ENCODE assay signal across 2 cellular contexts in the genomic region with DNA sequence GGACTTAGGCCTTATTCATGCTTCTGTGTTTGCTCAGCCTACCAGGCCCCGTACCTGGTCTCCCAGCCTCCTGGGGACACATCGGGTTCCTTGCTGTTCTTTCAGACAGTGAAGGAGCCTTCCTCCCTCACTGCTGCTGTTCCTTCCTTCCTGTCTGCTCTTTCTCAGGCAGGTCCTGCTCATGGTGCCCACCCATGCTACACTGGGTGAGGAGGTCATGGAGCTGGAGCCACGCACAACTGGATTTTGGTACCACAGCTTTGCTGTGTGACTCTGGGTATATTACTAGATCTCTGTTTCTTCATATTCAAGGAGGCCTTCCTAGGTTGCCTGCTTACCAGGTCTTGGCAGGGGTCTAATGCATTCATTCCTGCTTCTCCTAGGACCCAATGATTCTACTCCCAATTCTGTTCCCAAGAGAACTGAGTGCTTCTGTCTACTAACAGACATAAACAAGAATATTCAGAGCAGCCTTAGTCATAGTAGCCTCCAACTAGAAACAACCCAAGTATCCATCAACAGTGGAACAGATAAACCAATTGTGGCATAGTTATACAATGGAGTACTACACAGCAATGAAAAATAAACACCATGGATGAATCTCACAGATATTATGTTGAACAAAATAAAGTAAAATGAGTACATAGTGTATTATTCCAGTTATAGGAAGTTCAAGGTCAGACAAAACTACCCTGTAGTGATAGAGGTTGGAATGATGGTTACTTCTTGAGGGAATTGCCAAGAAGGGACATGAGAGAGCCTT.
A peak's percentile ranks its signal among the peaks of the same experiment; 100 is the strongest.
TF ChIP-seq lines count a peak whose summit lies in the region.

No MANE protein-coding gene starts in this region.

TF ChIP-seq in A549, 52 proteins besides CTCF, POLR2A, EP300 and RAD21 (continued from another document):
- TF ChIP-seq, protein P1, sequence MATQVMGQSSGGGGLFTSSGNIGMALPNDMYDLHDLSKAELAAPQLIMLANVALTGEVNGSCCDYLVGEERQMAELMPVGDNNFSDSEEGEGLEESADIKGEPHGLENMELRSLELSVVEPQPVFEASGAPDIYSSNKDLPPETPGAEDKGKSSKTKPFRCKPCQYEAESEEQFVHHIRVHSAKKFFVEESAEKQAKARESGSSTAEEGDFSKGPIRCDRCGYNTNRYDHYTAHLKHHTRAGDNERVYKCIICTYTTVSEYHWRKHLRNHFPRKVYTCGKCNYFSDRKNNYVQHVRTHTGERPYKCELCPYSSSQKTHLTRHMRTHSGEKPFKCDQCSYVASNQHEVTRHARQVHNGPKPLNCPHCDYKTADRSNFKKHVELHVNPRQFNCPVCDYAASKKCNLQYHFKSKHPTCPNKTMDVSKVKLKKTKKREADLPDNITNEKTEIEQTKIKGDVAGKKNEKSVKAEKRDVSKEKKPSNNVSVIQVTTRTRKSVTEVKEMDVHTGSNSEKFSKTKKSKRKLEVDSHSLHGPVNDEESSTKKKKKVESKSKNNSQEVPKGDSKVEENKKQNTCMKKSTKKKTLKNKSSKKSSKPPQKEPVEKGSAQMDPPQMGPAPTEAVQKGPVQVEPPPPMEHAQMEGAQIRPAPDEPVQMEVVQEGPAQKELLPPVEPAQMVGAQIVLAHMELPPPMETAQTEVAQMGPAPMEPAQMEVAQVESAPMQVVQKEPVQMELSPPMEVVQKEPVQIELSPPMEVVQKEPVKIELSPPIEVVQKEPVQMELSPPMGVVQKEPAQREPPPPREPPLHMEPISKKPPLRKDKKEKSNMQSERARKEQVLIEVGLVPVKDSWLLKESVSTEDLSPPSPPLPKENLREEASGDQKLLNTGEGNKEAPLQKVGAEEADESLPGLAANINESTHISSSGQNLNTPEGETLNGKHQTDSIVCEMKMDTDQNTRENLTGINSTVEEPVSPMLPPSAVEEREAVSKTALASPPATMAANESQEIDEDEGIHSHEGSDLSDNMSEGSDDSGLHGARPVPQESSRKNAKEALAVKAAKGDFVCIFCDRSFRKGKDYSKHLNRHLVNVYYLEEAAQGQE (IDR thresholded peaks at IDR 0.05): no peak
- TF ChIP-seq JUN (IDR thresholded peaks at IDR 0.05) (no peak), SREBF2 (IDR thresholded peaks at IDR 0.05) (no peak), MYC (IDR thresholded peaks at IDR 0.05; ENCODE audit: borderline replicate concordance, low read length) (no peak), CHD4 (IDR thresholded peaks at IDR 0.05; ENCODE audit: borderline replicate concordance) (0 out of 2 replicates have a peak, but pooled peaks have one; percentile 22), KDM1A (IDR thresholded peaks at IDR 0.05; ENCODE audit: low read depth) (peak; percentile 80; the same call in 1 of the 2 replicates), PHF8 (IDR thresholded peaks at IDR 0.05; ENCODE audit: borderline replicate concordance, low read depth) (no peak), FOXS1 (CRISPR knock-in tag; IDR thresholded peaks at IDR 0.05) (no peak)

TF ChIP-seq in HepG2, 621 proteins besides CTCF, POLR2A, EP300 and RAD21 (continued from another document):
- 0 out of 2 replicates have a peak, but pooled peaks have one; percentile 32 for TF ChIP-seq ZNF746 (CRISPR knock-in tag; IDR thresholded peaks at IDR 0.05)
- TF ChIP-seq RCOR2 (CRISPR knock-in tag; IDR thresholded peaks at IDR 0.05): peak; percentile 39; the same call in 1 of the 2 replicates
- TF ChIP-seq, protein P2, sequence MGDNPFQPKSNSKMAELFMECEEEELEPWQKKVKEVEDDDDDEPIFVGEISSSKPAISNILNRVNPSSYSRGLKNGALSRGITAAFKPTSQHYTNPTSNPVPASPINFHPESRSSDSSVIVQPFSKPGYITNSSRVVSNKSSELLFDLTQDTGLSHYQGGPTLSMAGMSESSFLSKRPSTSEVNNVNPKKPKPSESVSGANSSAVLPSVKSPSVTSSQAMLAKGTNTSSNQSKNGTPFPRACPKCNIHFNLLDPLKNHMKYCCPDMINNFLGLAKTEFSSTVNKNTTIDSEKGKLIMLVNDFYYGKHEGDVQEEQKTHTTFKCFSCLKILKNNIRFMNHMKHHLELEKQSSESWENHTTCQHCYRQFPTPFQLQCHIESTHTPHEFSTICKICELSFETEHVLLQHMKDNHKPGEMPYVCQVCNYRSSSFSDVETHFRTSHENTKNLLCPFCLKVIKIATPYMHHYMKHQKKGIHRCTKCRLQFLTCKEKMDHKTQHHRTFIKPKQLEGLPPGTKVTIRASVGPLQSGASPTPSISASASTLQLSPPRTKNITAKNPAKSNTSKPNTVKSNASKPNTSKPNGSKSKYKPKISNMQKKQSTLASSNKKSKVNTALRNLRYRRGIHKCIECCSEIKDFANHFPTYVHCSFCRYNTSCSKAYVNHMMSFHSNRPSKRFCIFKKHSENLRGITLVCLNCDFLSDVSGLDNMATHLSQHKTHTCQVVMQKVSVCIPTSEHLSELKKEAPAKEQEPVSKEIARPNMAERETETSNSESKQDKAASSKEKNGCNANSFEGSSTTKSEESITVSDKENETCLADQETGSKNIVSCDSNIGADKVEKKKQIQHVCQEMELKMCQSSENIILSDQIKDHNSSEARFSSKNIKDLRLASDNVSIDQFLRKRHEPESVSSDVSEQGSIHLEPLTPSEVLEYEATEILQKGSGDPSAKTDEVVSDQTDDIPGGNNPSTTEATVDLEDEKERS (CRISPR knock-in tag; IDR thresholded peaks at IDR 0.05): 0 out of 2 replicates have a peak, but pooled peaks have one; percentile 47
- TF ChIP-seq, protein P3, sequence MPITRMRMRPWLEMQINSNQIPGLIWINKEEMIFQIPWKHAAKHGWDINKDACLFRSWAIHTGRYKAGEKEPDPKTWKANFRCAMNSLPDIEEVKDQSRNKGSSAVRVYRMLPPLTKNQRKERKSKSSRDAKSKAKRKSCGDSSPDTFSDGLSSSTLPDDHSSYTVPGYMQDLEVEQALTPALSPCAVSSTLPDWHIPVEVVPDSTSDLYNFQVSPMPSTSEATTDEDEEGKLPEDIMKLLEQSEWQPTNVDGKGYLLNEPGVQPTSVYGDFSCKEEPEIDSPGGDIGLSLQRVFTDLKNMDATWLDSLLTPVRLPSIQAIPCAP (CRISPR knock-in tag; IDR thresholded peaks at IDR 0.05; ENCODE audit: low read depth): no peak
- TF ChIP-seq, protein P4, sequence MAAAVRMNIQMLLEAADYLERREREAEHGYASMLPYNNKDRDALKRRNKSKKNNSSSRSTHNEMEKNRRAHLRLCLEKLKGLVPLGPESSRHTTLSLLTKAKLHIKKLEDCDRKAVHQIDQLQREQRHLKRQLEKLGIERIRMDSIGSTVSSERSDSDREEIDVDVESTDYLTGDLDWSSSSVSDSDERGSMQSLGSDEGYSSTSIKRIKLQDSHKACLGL (CRISPR knock-in tag; IDR thresholded peaks at IDR 0.05): no peak
- TF ChIP-seq MAFF (IDR thresholded peaks at IDR 0.05; ENCODE audit: low read depth, low read length): no peak
- TF ChIP-seq, protein P5, sequence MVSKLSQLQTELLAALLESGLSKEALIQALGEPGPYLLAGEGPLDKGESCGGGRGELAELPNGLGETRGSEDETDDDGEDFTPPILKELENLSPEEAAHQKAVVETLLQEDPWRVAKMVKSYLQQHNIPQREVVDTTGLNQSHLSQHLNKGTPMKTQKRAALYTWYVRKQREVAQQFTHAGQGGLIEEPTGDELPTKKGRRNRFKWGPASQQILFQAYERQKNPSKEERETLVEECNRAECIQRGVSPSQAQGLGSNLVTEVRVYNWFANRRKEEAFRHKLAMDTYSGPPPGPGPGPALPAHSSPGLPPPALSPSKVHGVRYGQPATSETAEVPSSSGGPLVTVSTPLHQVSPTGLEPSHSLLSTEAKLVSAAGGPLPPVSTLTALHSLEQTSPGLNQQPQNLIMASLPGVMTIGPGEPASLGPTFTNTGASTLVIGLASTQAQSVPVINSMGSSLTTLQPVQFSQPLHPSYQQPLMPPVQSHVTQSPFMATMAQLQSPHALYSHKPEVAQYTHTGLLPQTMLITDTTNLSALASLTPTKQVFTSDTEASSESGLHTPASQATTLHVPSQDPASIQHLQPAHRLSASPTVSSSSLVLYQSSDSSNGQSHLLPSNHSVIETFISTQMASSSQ (IDR thresholded peaks at IDR 0.05; ENCODE audit: low read depth): no peak
- TF ChIP-seq, protein P5 (CRISPR knock-in tag; IDR thresholded peaks at IDR 0.05; ENCODE audit: borderline replicate concordance): no peak
- no peak for TF ChIP-seq CAMTA2 (CRISPR knock-in tag; IDR thresholded peaks at IDR 0.05; ENCODE audit: borderline replicate concordance)
- peak; percentile 46 for TF ChIP-seq RBM22 (optimal IDR thresholded peaks at IDR 0.05; ENCODE audit: low read length)
